3 cellular contexts compared by ENCODE assay signal in the genomic region with DNA sequence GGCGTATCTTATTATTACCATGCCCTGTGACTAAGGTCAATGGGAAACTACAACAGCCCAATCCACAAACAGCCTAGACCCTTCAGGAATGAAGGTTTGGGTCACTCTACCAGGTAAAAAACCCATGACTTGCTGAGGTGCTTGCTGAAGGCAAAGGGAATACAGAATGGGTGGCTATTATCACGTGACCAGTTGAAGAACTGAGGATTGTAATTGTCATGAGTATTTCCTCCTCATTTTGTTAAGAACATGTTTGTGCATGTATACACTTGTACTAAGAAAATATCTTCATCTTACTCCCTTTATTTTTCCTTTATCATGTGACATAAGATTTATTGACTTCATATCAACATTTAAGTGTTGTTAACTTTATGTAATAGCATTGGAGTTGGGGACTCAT.
A peak's percentile ranks its signal among the peaks of the same experiment; 100 is the strongest.
DNase-seq lines count a peak whose midpoint lies in the region; ATAC-seq, FAIRE-seq and TF ChIP-seq lines count a peak whose summit lies in the region.
"Not testable (repeated sequence)": the region's sequence is repeated elsewhere in the genome, so short reads cannot be mapped to it uniquely, and the experiment has no call there.

No MANE protein-coding gene starts in this region.

- not testable (repeated sequence) for H3K9me1 ChIP-seq in K562 (ENCODE audit: control insufficient read depth, insufficient read depth, low read length)

- H4K20me1 ChIP-seq in K562 (replicated peaks; ENCODE audit: control insufficient read depth, insufficient read depth, low read length); HepG2 (ENCODE audit: insufficient read depth, low read length): not testable (repeated sequence)

- H3K79me2 ChIP-seq in K562 (ENCODE audit: control insufficient read depth, insufficient read depth, low read length); HepG2 (ENCODE audit: insufficient read depth, low read length): not testable (repeated sequence)

- H3K4me1 ChIP-seq in K562 (replicated peaks in 1 of 2; ENCODE audit: control insufficient read depth in 2 of 2, insufficient read depth in 2 of 2, low read length in 2 of 2); HepG2 (ENCODE audit: insufficient read depth, low read length): not testable (repeated sequence)

- BruUV-seq in K562 (replicated peaks; lab: Mats Ljungman, UMichigan); HepG2 (replicated peaks; lab: Mats Ljungman, UMichigan): not testable (repeated sequence)

- TF ChIP-seq POLR2A in K562 (conservative IDR thresholded peaks at IDR 0.05); HepG2 (IDR thresholded peaks at IDR 0.05; ENCODE audit: insufficient read depth in 1 of 2, low read depth in 2 of 2, low read length in 2 of 2): not testable (repeated sequence)

- not testable (repeated sequence) for H3K9ac ChIP-seq in K562 (ENCODE audit: insufficient read depth in 1 of 2, low read depth in 2 of 2, low read length in 2 of 2); HepG2 (ENCODE audit: insufficient read depth, low read depth, low read length)

- WGBS in K562 (ENCODE audit: insufficient coverage, low coverage, missing lambda C conversion rate), result 0% methylated on average over 2 of the region's 2 CpGs
- WGBS in HepG2 (ENCODE audit: low lambda C conversion rate), result 0% methylated on average over 1 of the region's 2 CpGs

- not testable (repeated sequence) for ATAC-seq in K562, HepG2

- TF ChIP-seq CTCF in K562 (IDR thresholded peaks at IDR 0.05 in 2 of 3, conservative IDR thresholded peaks at IDR 0.05 in 1 of 3; ENCODE audit: insufficient read depth in 2 of 3, low read depth in 1 of 3, low read length in 3 of 3); bronchial epithelial cell (IDR thresholded peaks at IDR 0.05; ENCODE audit: insufficient read depth, low read length, severe bottlenecking); HepG2 (CRISPR knock-in tag; IDR thresholded peaks at IDR 0.05): not testable (repeated sequence)

- FAIRE-seq in K562 (lab: Jason Lieb, UNC); HepG2 (lab: Jason Lieb, UNC): not testable (repeated sequence)
- FAIRE-seq in bronchial epithelial cell (lab: Jason Lieb, UNC), result peak; percentile 13

- not testable (repeated sequence) for H2AFZ ChIP-seq in K562 (ENCODE audit: low read depth, low read length); HepG2 (ENCODE audit: low read length)

- CTCF ChIA-PET in K562 (lab: Yijun Ruan, JAX; ENCODE audit: low intra/inter-chr PET ratio); HepG2 (lab: Yijun Ruan, JAX; ENCODE audit: low intra/inter-chr PET ratio, low total read pairs): not testable (repeated sequence)

- not testable (repeated sequence) for H3K36me3 ChIP-seq in K562 (ENCODE audit: control insufficient read depth, insufficient read depth, low read length); bronchial epithelial cell (ENCODE audit: control insufficient read depth, insufficient read depth, low read length); HepG2 (replicated peaks in 1 of 2; ENCODE audit: control insufficient read depth in 1 of 2, insufficient read depth in 2 of 2, low read length in 2 of 2)

- not testable (repeated sequence) for H3K27me3 ChIP-seq in K562 (ENCODE audit: control insufficient read depth in 2 of 2, insufficient read depth in 2 of 2, low read length in 2 of 2); bronchial epithelial cell (ENCODE audit: control insufficient read depth, insufficient read depth, low read length); HepG2 (ENCODE audit: control insufficient read depth in 1 of 2, insufficient read depth in 2 of 2, low read length in 2 of 2)

- POLR2A ChIA-PET in K562 (lab: Yijun Ruan, JAX); HepG2 (lab: Yijun Ruan, JAX): not testable (repeated sequence)

- not testable (repeated sequence) for TF ChIP-seq RAD21 in K562 (CRISPR knock-in tag; conservative IDR thresholded peaks at IDR 0.05 in 1 of 2, IDR thresholded peaks at IDR 0.05 in 1 of 2); HepG2 (CRISPR knock-in tag; IDR thresholded peaks at IDR 0.05)

- H3K4me2 ChIP-seq in K562 (ENCODE audit: insufficient read depth, low read length); HepG2 (ENCODE audit: low read depth, low read length): not testable (repeated sequence)

- not testable (repeated sequence) for DNase-seq in K562 (ENCODE audit: extremely low read depth in 1 of 4, low spot score in 3 of 4); HepG2 (ENCODE audit: low spot score)
- peak; percentile 20 for DNase-seq in bronchial epithelial cell (ENCODE audit: low read depth)

- not testable (repeated sequence) for TF ChIP-seq EP300 in K562 (IDR thresholded peaks at IDR 0.05; ENCODE audit: low read length); HepG2 (IDR thresholded peaks at IDR 0.05; ENCODE audit: low read depth in 2 of 2, low read length in 2 of 2); HepG2 (CRISPR knock-in tag; IDR thresholded peaks at IDR 0.05; ENCODE audit: borderline replicate concordance)

- in situ Hi-C loops in K562 (cut with MboI); HepG2 (cut with HindIII; ENCODE audit: extremely low pct_ligation_motif_present, low pct_unique_long_range_greater_than_20kb): not testable (repeated sequence)

- not testable (repeated sequence) for H3K4me3 ChIP-seq in K562; bronchial epithelial cell (ENCODE audit: low read depth, low read length); HepG2 (replicated peaks in 1 of 3; ENCODE audit: insufficient read depth in 1 of 3, low read depth in 2 of 3, low read length in 3 of 3)

- intact Hi-C loops in K562 (cut with micrococcal nuclease); HepG2 (cut with micrococcal nuclease; ENCODE audit: unreplicated experiment): not testable (repeated sequence)

- H3K9me3 ChIP-seq in K562 (replicated peaks; ENCODE audit: control insufficient read depth, insufficient read depth, low read depth, low read length), result not testable (repeated sequence)
- peaks cover 93% of the 10 kb centered on the region for H3K9me3 ChIP-seq in HepG2 (ENCODE audit: low read length)

- not testable (repeated sequence) for H3K27ac ChIP-seq in K562 (ENCODE audit: extremely low read depth, low read depth, low read length); HepG2 (ENCODE audit: extremely low read length, insufficient read depth, low read length)

TF ChIP-seq in K562, 482 proteins besides CTCF, POLR2A, EP300 and RAD21:
- peak; percentile 79 for TF ChIP-seq TFE3 (CRISPR knock-in tag; IDR thresholded peaks at IDR 0.05)

TF ChIP-seq in HepG2, 621 proteins besides CTCF, POLR2A, EP300 and RAD21:
- peak; percentile 59 for TF ChIP-seq RAD51 (IDR thresholded peaks at IDR 0.05; ENCODE audit: borderline replicate concordance)
